ENCODE assay signal across 1 cellular context in genomic region chr17:81733507-81734404, GRCh38.
TF ChIP-seq lines count a peak whose summit lies in the region.

No MANE protein-coding gene starts in this region.

TF ChIP-seq in HepG2, 621 proteins besides CTCF, POLR2A, EP300 and RAD21 (continued from another document and continues in another):
- TF ChIP-seq NFAT5 (CRISPR knock-in tag; IDR thresholded peaks at IDR 0.05): no peak
- no peak for TF ChIP-seq PAX8 (CRISPR knock-in tag; IDR thresholded peaks at IDR 0.05; ENCODE audit: borderline replicate concordance)
- TF ChIP-seq FOXO4 (CRISPR knock-in tag; conservative IDR thresholded peaks at IDR 0.05): no peak
- peak; percentile 52; the same call in 1 of the 2 replicates for TF ChIP-seq PHF8 (CRISPR knock-in tag; IDR thresholded peaks at IDR 0.05)
- TF ChIP-seq ZNF10 (CRISPR knock-in tag; IDR thresholded peaks at IDR 0.05; ENCODE audit: borderline replicate concordance, low read depth): no peak
- no peak for TF ChIP-seq ZNF629 (CRISPR knock-in tag; conservative IDR thresholded peaks at IDR 0.05)
- no peak for TF ChIP-seq ZNF639 (CRISPR knock-in tag; conservative IDR thresholded peaks at IDR 0.05)
- TF ChIP-seq THAP11 (CRISPR knock-in tag; IDR thresholded peaks at IDR 0.05): peak; percentile 61; the same call in 1 of the 2 replicates
- TF ChIP-seq ZBTB38 (CRISPR knock-in tag; IDR thresholded peaks at IDR 0.05): peak; percentile 85
- peak; percentile 60; the same call in 1 of the 2 replicates for TF ChIP-seq ZFX (CRISPR knock-in tag; IDR thresholded peaks at IDR 0.05; ENCODE audit: low read depth)
- TF ChIP-seq ZNF235 (CRISPR knock-in tag; IDR thresholded peaks at IDR 0.05; ENCODE audit: borderline replicate concordance): 0 out of 2 replicates have a peak, but pooled peaks have one; percentile 21
- TF ChIP-seq ZNF616 (CRISPR knock-in tag; IDR thresholded peaks at IDR 0.05; ENCODE audit: low read depth): no peak
- no peak for TF ChIP-seq SRF (IDR thresholded peaks at IDR 0.05; ENCODE audit: low read depth, low read length)
- no peak for TF ChIP-seq ZNF512B (CRISPR knock-in tag; IDR thresholded peaks at IDR 0.05; ENCODE audit: borderline replicate concordance)
- TF ChIP-seq REXO4 (CRISPR knock-in tag; IDR thresholded peaks at IDR 0.05; ENCODE audit: borderline replicate concordance): no peak
- no peak for TF ChIP-seq ZNF746 (CRISPR knock-in tag; IDR thresholded peaks at IDR 0.05)
- no peak for TF ChIP-seq FOXP1 (IDR thresholded peaks at IDR 0.05)
- no peak for TF ChIP-seq FOXP1 (CRISPR knock-in tag; IDR thresholded peaks at IDR 0.05)
- TF ChIP-seq GABPB1 (CRISPR knock-in tag; IDR thresholded peaks at IDR 0.05): peak; percentile 72
- TF ChIP-seq ZNF550 (CRISPR knock-in tag; IDR thresholded peaks at IDR 0.05; ENCODE audit: borderline replicate concordance): 0 out of 2 replicates have a peak, but pooled peaks have one; percentile 51
- TF ChIP-seq ZBTB44 (CRISPR knock-in tag; IDR thresholded peaks at IDR 0.05): 0 out of 2 replicates have a peak, but pooled peaks have one; percentile 50
- peak; percentile 89; the same call in 1 of the 2 replicates for TF ChIP-seq MEIS1 (CRISPR knock-in tag; IDR thresholded peaks at IDR 0.05; ENCODE audit: borderline replicate concordance)
- no peak for TF ChIP-seq SP1 (IDR thresholded peaks at IDR 0.05)
- peak; percentile 50; the same call in 1 of the 2 replicates for TF ChIP-seq SP1 (CRISPR knock-in tag; IDR thresholded peaks at IDR 0.05)
- no peak for TF ChIP-seq HOXD1 (CRISPR knock-in tag; IDR thresholded peaks at IDR 0.05)
- 0 out of 2 replicates have a peak, but pooled peaks have one; percentile 70 for TF ChIP-seq ZNF772 (CRISPR knock-in tag; IDR thresholded peaks at IDR 0.05)
- peak; percentile 86; the same call in 1 of the 2 replicates for TF ChIP-seq MTF2 (CRISPR knock-in tag; IDR thresholded peaks at IDR 0.05; ENCODE audit: borderline replicate concordance)
- peak; percentile 71; the same call in 1 of the 2 replicates for TF ChIP-seq HOMEZ (CRISPR knock-in tag; IDR thresholded peaks at IDR 0.05; ENCODE audit: low read depth)
- peak; percentile 41; the same call in 1 of the 2 replicates for TF ChIP-seq ARID3A (IDR thresholded peaks at IDR 0.05; ENCODE audit: low read depth, low read length)
- TF ChIP-seq ZIK1 (CRISPR knock-in tag; IDR thresholded peaks at IDR 0.05; ENCODE audit: borderline replicate concordance, low read depth): 0 out of 2 replicates have a peak, but pooled peaks have one; percentile 51
- TF ChIP-seq ZBTB42 (CRISPR knock-in tag; IDR thresholded peaks at IDR 0.05): no peak
- no peak for TF ChIP-seq NBN (conservative IDR thresholded peaks at IDR 0.05)
- peak; percentile 66; the same call in 1 of the 2 replicates for TF ChIP-seq ARID4A (CRISPR knock-in tag; IDR thresholded peaks at IDR 0.05; ENCODE audit: borderline replicate concordance)
- 0 out of 2 replicates have a peak, but pooled peaks have one; percentile 7 for TF ChIP-seq ZNF770 (CRISPR knock-in tag; IDR thresholded peaks at IDR 0.05)
